Comparison of ENCODE assay signal across 24 cellular contexts in genomic region chr6:132752255-132752654, GRCh38. TPM values are rescaled to one million over a fixed set of nuclear protein-coding genes. Genes with fewer than 3 reads are reported as not detected.
DNase-seq lines count a peak whose midpoint lies in the region; ATAC-seq and TF ChIP-seq lines count a peak whose summit lies in the region.
"Had no signal": no experiment of that assay in that cellular context is flagged by ENCODE, and none has a peak within 500 bp of the region (broad histone marks: within the 10 kb centered on the region; RNA-seq: fewer than 3 reads in every experiment).

No MANE protein-coding gene starts in this region.

- no peak overlapping the region for H3K4me2 ChIP-seq in mammary epithelial cell (ENCODE audit: insufficient read depth, low read depth, low read length)

- H3K4me3 ChIP-seq in mammary epithelial cell (replicated peaks in 1 of 3; ENCODE audit: insufficient read depth in 1 of 3, low read depth in 2 of 3, low read length in 3 of 3): no peak overlapping the region
- no peak overlapping the region for H3K4me3 ChIP-seq in breast epithelium
- no peak overlapping the region for H3K4me3 ChIP-seq in RWPE2 (ENCODE audit: severe bottlenecking)
- H3K4me3 ChIP-seq: HAP-1, MG63 had no signal

- BruUV-seq in mammary epithelial cell (replicated peaks; lab: Mats Ljungman, UMichigan): no TSS peak

- no peak for TF ChIP-seq POLR2A in breast epithelium (IDR thresholded peaks at IDR 0.05)

- no peaks in the 10 kb centered on the region for H3K79me2 ChIP-seq in mammary epithelial cell (ENCODE audit: insufficient read depth, low read length)

- in situ Hi-C loops in mammary epithelial cell (cut with MboI; ENCODE audit: low sequenced_read_pairs in 2 of 2): no loop called here

- H3K27me3 ChIP-seq in mammary epithelial cell (ENCODE audit: insufficient read depth, low read length): no peaks in the 10 kb centered on the region
- no peaks in the 10 kb centered on the region for H3K27me3 ChIP-seq in breast epithelium
- H3K27me3 ChIP-seq in RWPE2 (ENCODE audit: insufficient read depth, poor library complexity, severe bottlenecking): no peaks in the 10 kb centered on the region
- H3K27me3 ChIP-seq: MG63 had no signal

- H3K27ac ChIP-seq in mammary epithelial cell (ENCODE audit: insufficient read depth, low read depth, low read length): no peak overlapping the region
- no peak overlapping the region for H3K27ac ChIP-seq in breast epithelium
- no peak overlapping the region for H3K27ac ChIP-seq in RWPE2 (ENCODE audit: poor library complexity, severe bottlenecking)

- WGBS in mammary epithelial cell (ENCODE audit: low coverage, missing lambda C conversion rate): 50% methylated on average over 1 of the region's 1 CpG

- no peak overlapping the region for H3K9ac ChIP-seq in mammary epithelial cell (ENCODE audit: insufficient read depth, low read length)

- H3K4me1 ChIP-seq in mammary epithelial cell (ENCODE audit: insufficient read depth, low read length) (no peaks in the 10 kb centered on the region), breast epithelium (no peaks in the 10 kb centered on the region), RWPE2 (ENCODE audit: insufficient read depth, poor library complexity, severe bottlenecking) (peaks cover 16% of the 10 kb centered on the region)
- H3K4me1 ChIP-seq: HAP-1 had no signal

- H4K20me1 ChIP-seq in mammary epithelial cell (ENCODE audit: insufficient read depth, low read length): no peaks in the 10 kb centered on the region

- CTCF ChIA-PET in mammary epithelial cell (lab: Charles Lee; ENCODE audit: low non-redundant PET): no interaction called here

- intact Hi-C loops in mammary epithelial cell (cut with micrococcal nuclease) (no loop called here), breast epithelium (cut with DNase I; ENCODE audit: low total_unique reads) (no loop called here)

- TF ChIP-seq CTCF in mammary epithelial cell (conservative IDR thresholded peaks at IDR 0.05 in 1 of 2, IDR thresholded peaks at IDR 0.05 in 1 of 2; ENCODE audit: extremely low read depth in 1 of 2, insufficient read depth in 1 of 2, low read depth in 1 of 2, low read length in 2 of 2) (no peak), breast epithelium (IDR thresholded peaks at IDR 0.05) (no peak), RWPE2 (IDR thresholded peaks at IDR 0.05; ENCODE audit: poor library complexity, severe bottlenecking) (no peak)

- no peaks in the 10 kb centered on the region for H3K9me3 ChIP-seq in mammary epithelial cell (replicated peaks; ENCODE audit: insufficient read depth, low read length)
- no peaks in the 10 kb centered on the region for H3K9me3 ChIP-seq in breast epithelium
- no peaks in the 10 kb centered on the region for H3K9me3 ChIP-seq in RWPE2 (ENCODE audit: severe bottlenecking)
- H3K9me3 ChIP-seq: HAP-1, MG63 had no signal

- dilution Hi-C loops in mammary epithelial cell (cut with HindIII; ENCODE audit: low sequenced_read_pairs): no loop called here

- H3K36me3 ChIP-seq in mammary epithelial cell (ENCODE audit: insufficient read depth, low read length): no peaks in the 10 kb centered on the region
- H3K36me3 ChIP-seq in breast epithelium: no peaks in the 10 kb centered on the region
- H3K36me3 ChIP-seq in RWPE2 (ENCODE audit: low read depth): no peaks in the 10 kb centered on the region
- H3K36me3 ChIP-seq: HAP-1, MG63 had no signal

- DNase-seq in mammary epithelial cell (peak; percentile 46), breast epithelium (ENCODE audit: low spot score in 2 of 2) (no peak), RWPE2 (ENCODE audit: low spot score) (no peak), kidney tubule cell (ENCODE audit: low spot score) (peak; percentile 36), activated gamma-delta T cell (lab: John Stamatoyannopoulos, UW) (no peak), iPS-NIHi7 (ENCODE audit: extremely low spot score) (no peak)
- DNase-seq: CD4-positive, CD25-positive, alpha-beta regulatory T cell; DMS153; DND-41; GOT3; IMR-90; KG1; MG63; NCI-H1105 treated with DMSO at 0.1 percent for 48 hours; NCI-H2029 treated with DMSO at 0.1 percent for 48 hours; NCI-H446 treated with DMSO at 0.1 percent for 48 hours; NCI-H526; RPMI8226; SHP77 had no signal

- ATAC-seq in RWPE2 (ENCODE audit: low read depth) (peak; percentile 81), GM18519 (IDR thresholded peaks at IDR 0.05; ENCODE audit: low FRiP score, unreplicated experiment) (no peak)

- no peak overlapping the region for H2AFZ ChIP-seq in mammary epithelial cell (ENCODE audit: low read depth, low read length)

RNA-seq across cellular contexts. Expression of gene VNN2, which starts 5.4 kb away (rescaled TPM):
- total RNA-seq in mammary epithelial cell (not detected), breast epithelium (1 to 10 TPM; 1.8 to 3.5 (median 2.9) TPM)
- polyA plus RNA-seq in mammary epithelial cell: not detected
- not detected for polyA minus RNA-seq in mammary epithelial cell
- total RNA-seq: A172, IMR-90 had no signal
- polyA plus RNA-seq: BJ, IMR-90 had no signal

RNA-seq across cellular contexts. Expression of gene VNN1, which starts 38.4 kb away (rescaled TPM):
- total RNA-seq in mammary epithelial cell (under 1 TPM; under 0.01 to 0.09 TPM), breast epithelium (1 to 10 TPM in 2 of 3 donors, under 1 TPM in 1; 0.98 to 8.6 (median 2.6) TPM)
- 0.17 TPM for polyA plus RNA-seq in mammary epithelial cell
- not detected for polyA minus RNA-seq in mammary epithelial cell
- total RNA-seq: CD4-positive, CD25-positive, alpha-beta regulatory T cell; IMR-90; SK-MEL-5 had no signal
- polyA plus RNA-seq: BJ had no signal

RNA-seq across cellular contexts. Expression of gene SLC18B1, which starts 46.2 kb away (rescaled TPM):
- total RNA-seq in mammary epithelial cell (10 to 100 TPM; 13.8 TPM), breast epithelium (10 to 100 TPM in 2 of 3 donors, 1 to 10 TPM in 1; 8.2 to 14.6 (median 14.1) TPM)
- polyA plus RNA-seq in mammary epithelial cell: 9.8 TPM
- 21.3 TPM for polyA minus RNA-seq in mammary epithelial cell

Comparison
In these comparisons a context has a peak if more than half of its experiments do, and no peak if none do; other contexts are left out.
1. DNase-seq: peak in mammary epithelial cell (single experiment) and kidney tubule cell (single experiment); none in breast epithelium (0 of 2), RWPE2 (single experiment), activated gamma-delta T cell (single experiment) and iPS-NIHi7 (single experiment).